In the genomic region with DNA sequence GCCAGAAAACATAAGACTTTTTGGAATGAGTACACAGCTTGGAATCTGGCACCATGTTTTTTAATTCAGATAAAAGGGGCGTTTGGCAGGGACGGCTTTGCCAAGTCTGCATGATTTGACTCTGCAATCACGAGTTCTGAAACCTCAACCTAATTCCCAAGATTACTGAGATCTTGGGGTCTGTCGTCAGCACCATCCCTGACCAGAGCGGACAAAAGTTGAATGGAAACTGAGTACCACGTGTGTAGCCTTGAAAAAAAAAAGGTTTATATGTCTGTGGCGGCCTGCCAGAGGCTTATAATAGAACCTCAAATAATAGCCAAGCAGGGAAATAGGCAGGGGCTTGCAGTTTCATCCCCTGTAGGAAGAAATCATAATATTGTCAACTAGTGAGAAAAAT, we compare ENCODE assay signal across 13 cellular contexts.
DNase-seq lines count a peak whose midpoint lies in the region; ATAC-seq and TF ChIP-seq lines count a peak whose summit lies in the region.
"Had no signal": no experiment of that assay in that cellular context is flagged by ENCODE, and none has a peak within 500 bp of the region (broad histone marks: within the 10 kb centered on the region; RNA-seq: fewer than 3 reads in every experiment).

No MANE protein-coding gene starts in this region.

- H3K36me3 Mint-ChIP-seq in CD14-positive monocyte: no peaks in the 10 kb centered on the region
- H3K36me3 Mint-ChIP-seq: activated naive CD8-positive, alpha-beta T cell treated with anti-CD3 and anti-CD28 coated beads, Interleukin-2, amount 10 ng/mL, durations not matched to agents 7 days and 5 days had no signal

- TF ChIP-seq CTCF in CD14-positive monocyte (IDR thresholded peaks at IDR 0.05): no peak

- no peak overlapping the region for H3K27ac Mint-ChIP-seq in CD14-positive monocyte
- H3K27ac Mint-ChIP-seq: activated naive CD8-positive, alpha-beta T cell treated with anti-CD3 and anti-CD28 coated beads, Interleukin-2, amount 10 ng/mL, durations not matched to agents 7 days and 5 days; T-helper 17 cell had no signal

- peaks cover 1 to 2% (median 2%) of the 10 kb centered on the region in 3 donors for H3K27me3 Mint-ChIP-seq in CD14-positive monocyte (ENCODE audit: low read depth in 3 of 3)
- H3K27me3 Mint-ChIP-seq: activated naive CD8-positive, alpha-beta T cell treated with anti-CD3 and anti-CD28 coated beads, Interleukin-2, amount 10 ng/mL, durations not matched to agents 7 days and 5 days had no signal

- ATAC-seq in GM19395 (IDR thresholded peaks at IDR 0.05; ENCODE audit: unreplicated experiment): no peak

- intact Hi-C loops in CD14-positive monocyte (cut with micrococcal nuclease) (no loop called here), posterior vena cava (cut with DNase I) (loop anchor here in 1 of 2 donors (10.0 kb wide), 1 partner anchor 363 kb away; no protein-coding TSS in a partner anchor)

- peaks cover 0 to 9% (median 4%) of the 10 kb centered on the region in 7 donors for H3K9me3 Mint-ChIP-seq in CD14-positive monocyte
- H3K9me3 Mint-ChIP-seq: activated naive CD8-positive, alpha-beta T cell treated with anti-CD3 and anti-CD28 coated beads, Interleukin-2, amount 10 ng/mL, durations not matched to agents 7 days and 5 days had no signal

- H3K4me1 Mint-ChIP-seq in CD14-positive monocyte: no peaks in the 10 kb centered on the region

- DNase-seq in Daoy (ENCODE audit: low read depth) (peak; percentile 82), SK-MEL-5 (ENCODE audit: low read depth, low spot score) (peak; percentile 96), fibroblast of the conjunctiva (ENCODE audit: low read depth) (peak; percentile 61), renal cortical epithelial cell (ENCODE audit: low read depth) (peak; percentile 50), NCI-H524 treated with DMSO at 0.1 percent for 48 hours (lab: John Stamatoyannopoulos, UW) (no peak), CD14-positive monocyte (ENCODE audit: low spot score) (no peak), posterior vena cava (ENCODE audit: low spot score) (no peak)
- DNase-seq: activated CD8-positive, alpha-beta memory T cell treated with anti-CD3 and anti-CD28 coated beads for 24 hours; activated naive CD8-positive, alpha-beta T cell treated with anti-CD3 and anti-CD28 coated beads, Interleukin-2, amount 10 ng/mL, durations not matched to agents 7 days and 5 days; Caco-2; NCI-H146; T-helper 17 cell had no signal

- in situ Hi-C loops in SK-MEL-5 (cut with HindIII; ENCODE audit: low pct_unique_long_range_greater_than_20kb, low sequenced_read_pairs): no loop called here

- H3K4me3 Mint-ChIP-seq in CD14-positive monocyte: no peak overlapping the region
- H3K4me3 Mint-ChIP-seq: activated naive CD8-positive, alpha-beta T cell treated with anti-CD3 and anti-CD28 coated beads, Interleukin-2, amount 10 ng/mL, durations not matched to agents 7 days and 5 days; T-helper 17 cell had no signal

Comparison
In these comparisons a context has a peak if more than half of its experiments do, and no peak if none do; other contexts are left out.
1. DNase-seq: peak in Daoy (single experiment), SK-MEL-5 (single experiment), fibroblast of the conjunctiva (single experiment) and renal cortical epithelial cell (single experiment); none in NCI-H524 treated with DMSO at 0.1 percent for 48 hours (single experiment), CD14-positive monocyte (single experiment) and posterior vena cava (single experiment).